8 cellular contexts compared by ENCODE assay signal in genomic region chr17:34361478-34362061, GRCh38. TPM values are rescaled to one million over a fixed set of nuclear protein-coding genes. Genes with fewer than 3 reads are reported as not detected.
DNase-seq lines count a peak whose midpoint lies in the region; FAIRE-seq and TF ChIP-seq lines count a peak whose summit lies in the region.

No MANE protein-coding gene starts in this region.

- H3K79me2 ChIP-seq in Loucy (ENCODE audit: insufficient read depth, low read length) = no peaks in the 10 kb centered on the region

- TF ChIP-seq EP300 in transverse colon (IDR thresholded peaks at IDR 0.05; ENCODE audit: low read depth) = no peak

- in situ Hi-C loops in transverse colon (cut with MboI; ENCODE audit: low pct_ligation_motif_present in 1 of 4, low pct_unique_long_range_greater_than_20kb in 1 of 4, low sequenced_read_pairs in 3 of 4) = loop anchor here in 3 of 4 donors (5.0 kb wide), 1 partner anchor 164 kb away; no protein-coding TSS in a partner anchor

- H3K27ac ChIP-seq in transverse colon = no peak overlapping the region

- no peak for FAIRE-seq in frontal cortex (lab: Jason Lieb, UNC)

- peak overlapping the region; percentile 50 for H3K4me2 ChIP-seq in Loucy (ENCODE audit: low read depth, low read length, poor library complexity, severe bottlenecking)

- peak overlapping the region; percentile 28; the same call in 1 of the 2 replicates for H2AFZ ChIP-seq in Loucy (ENCODE audit: low read length)

- H3K27me3 ChIP-seq in Loucy (ENCODE audit: insufficient read depth, low read length, poor library complexity, severe bottlenecking) (no peaks in the 10 kb centered on the region), transverse colon (no peaks in the 10 kb centered on the region)

- H4K20me1 ChIP-seq in Loucy (ENCODE audit: insufficient read depth, low read length, poor library complexity, severe bottlenecking) = no peaks in the 10 kb centered on the region

- peak; percentile 87 for DNase-seq in Ammon's horn (ENCODE audit: low spot score)
- DNase-seq in GM19240 (ENCODE audit: insufficient read length, low spot score) = peak; percentile 52
- DNase-seq in RKO (ENCODE audit: low spot score) = peak; percentile 81
- peak; percentile 14 for DNase-seq in activated effector memory CD4-positive, alpha-beta T cell treated with Interleukin-2 at 50 U/mL for 16 hours
- peak; percentile 21 to 76 for DNase-seq in frontal cortex (ENCODE audit: low spot score in 2 of 2)
- peak; percentile 70 for DNase-seq in occipital lobe (lab: John Stamatoyannopoulos, UW)
- peak; percentile 90 for DNase-seq in transverse colon

- TF ChIP-seq POLR2A in transverse colon (IDR thresholded peaks at IDR 0.05) = no peak

- H3K4me3 ChIP-seq in Loucy (ENCODE audit: low read length, poor library complexity, severe bottlenecking) (no peak overlapping the region), transverse colon (no peak overlapping the region)

- peaks cover 11% of the 10 kb centered on the region for H3F3A ChIP-seq in Loucy (ENCODE audit: low read depth)

- peak; percentile 100 for TF ChIP-seq CTCF in Loucy (conservative IDR thresholded peaks at IDR 0.05; ENCODE audit: low read length)
- peak; percentile 94 to 99 (median 96) for TF ChIP-seq CTCF in transverse colon (IDR thresholded peaks at IDR 0.05)

- intact Hi-C loops in transverse colon (cut with DNase I; ENCODE audit: low total_unique reads) = loop anchor here (1.0 kb wide), 1 partner anchor 162 kb away; no protein-coding TSS in a partner anchor

- H3K9ac ChIP-seq in Loucy (ENCODE audit: low read depth, low read length, poor library complexity, severe bottlenecking) = peak overlapping the region; percentile 46

- H3K4me1 ChIP-seq in Loucy (ENCODE audit: insufficient read depth, low read length, poor library complexity, severe bottlenecking) (peaks cover 66% of the 10 kb centered on the region), transverse colon (no peaks in the 10 kb centered on the region)

- no peaks in the 10 kb centered on the region for H3K9me3 ChIP-seq in Loucy (ENCODE audit: insufficient read depth, low read depth, low read length)
- no peaks in the 10 kb centered on the region for H3K9me3 ChIP-seq in transverse colon

- H3K36me3 ChIP-seq in Loucy (ENCODE audit: insufficient read depth, low read length) = no peaks in the 10 kb centered on the region
- no peaks in the 10 kb centered on the region for H3K36me3 ChIP-seq in transverse colon

- 18 to 22% methylated on average over 2 to 8 of the region's 8 CpGs for WGBS in transverse colon (ENCODE audit: low coverage in 1 of 2), 2 donors

- no peaks in the 10 kb centered on the region for H3K9me2 ChIP-seq in Loucy (replicated peaks; ENCODE audit: low read depth, low read length)

RNA-seq across cellular contexts. Expression of gene CCL1, which starts 1.5 kb away (rescaled TPM):
- not detected for total RNA-seq in frontal cortex
- 0.47 TPM for total RNA-seq in occipital lobe
- total RNA-seq in transverse colon = not detected

RNA-seq across cellular contexts. Expression of gene CCL13, which starts 5.3 kb away (rescaled TPM):
- total RNA-seq in frontal cortex (1.2 TPM), occipital lobe (not detected), transverse colon (10 to 100 TPM in 1 of 4 donors, 1 to 10 TPM in 2, not detected in 1; 5.4 to 10.5 (median 8.2) TPM)

RNA-seq across cellular contexts. Expression of gene CCL8, which starts 42.3 kb away (rescaled TPM):
- total RNA-seq in frontal cortex = not detected
- 0.16 TPM for total RNA-seq in occipital lobe
- 10 to 100 TPM in 1 of 4 donors, 1 to 10 TPM in 1, not detected in 2; 1.2 to 10.9 TPM for total RNA-seq in transverse colon

Comparison
In these comparisons a context has a peak if more than half of its experiments do, and no peak if none do; other contexts are left out.
1. DNase-seq: peak in every context shown above with its lines; median percentile 90 in transverse colon; 87 in Ammon's horn; 81 in RKO; 70 in occipital lobe; 52 in GM19240; 48 in frontal cortex; 14 in activated effector memory CD4-positive, alpha-beta T cell treated with Interleukin-2 at 50 U/mL for 16 hours.